In the genomic region with DNA sequence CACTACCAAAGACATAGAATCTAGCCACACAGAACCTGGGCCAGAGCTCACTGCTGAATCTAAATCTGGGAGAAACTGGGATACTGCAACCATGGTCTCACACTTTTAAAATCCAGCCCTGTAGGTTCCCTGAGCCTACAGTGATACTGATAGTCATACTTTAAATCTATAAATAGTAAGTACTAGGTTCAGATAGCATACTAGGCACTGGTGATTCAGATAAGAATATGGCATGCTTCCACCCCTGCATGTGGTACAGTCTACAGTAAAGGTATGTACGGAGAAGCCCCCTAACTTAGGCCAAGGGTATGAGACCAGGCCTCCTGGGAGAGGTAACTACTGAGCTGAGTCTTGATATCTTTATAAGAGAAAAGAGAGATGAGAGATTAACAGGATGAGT, we compare ENCODE assay signal across 21 cellular contexts.
"Had no signal": no experiment of that assay in that cellular context is flagged by ENCODE, and none has a peak within 500 bp of the region (broad histone marks: within the 10 kb centered on the region; RNA-seq: fewer than 3 reads in every experiment).

No MANE protein-coding gene starts in this region.

- H3K9me3 Mint-ChIP-seq: immature natural killer cell had no signal

- H3K27ac Mint-ChIP-seq: immature natural killer cell, mesothelial cell of epicardium, naive B cell had no signal

- H3K4me1 Mint-ChIP-seq: immature natural killer cell, mesothelial cell of epicardium, naive B cell had no signal

- ATAC-seq: foreskin keratinocyte, gastroesophageal sphincter, left lung, lower lobe of right lung, mucosa of descending colon had no signal

- H3K36me3 Mint-ChIP-seq: immature natural killer cell, mesothelial cell of epicardium had no signal

- H3K4me3 Mint-ChIP-seq: immature natural killer cell, mesothelial cell of epicardium, naive B cell had no signal

- FAIRE-seq: colon, endothelial cell of umbilical vein, frontal cortex, kidney had no signal

- DNase-seq: dermis blood vessel endothelial cell; dorsolateral prefrontal cortex; effector CD4-positive, alpha-beta T cell; effector memory CD4-positive, alpha-beta T cell; foreskin keratinocyte; heart left ventricle; hypothalamus; immature natural killer cell; islet precursor cell; kidney; kidney glomerular epithelial cell; left lung; lower lobe of right lung; mesenchymal stem cell; mucosa of descending colon; naive B cell had no signal
